Comparison of ENCODE assay signal across 17 cellular contexts in the genomic region with DNA sequence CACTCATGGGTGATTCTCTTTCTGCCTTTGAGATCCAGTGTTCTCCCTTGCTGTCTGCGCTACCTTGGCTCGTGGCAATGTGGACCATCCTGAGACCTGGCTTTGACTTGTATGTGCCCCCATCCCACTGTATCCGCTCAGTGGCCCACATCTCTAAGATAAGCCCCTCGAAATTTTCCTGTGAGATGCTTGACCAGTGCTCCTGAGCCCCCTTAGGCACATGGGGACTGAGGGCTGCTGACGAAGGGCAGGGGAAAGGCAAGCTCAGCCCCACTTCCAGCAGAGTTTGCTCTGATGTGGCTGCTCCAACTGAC. TPM values are rescaled to one million over a fixed set of nuclear protein-coding genes. Genes with fewer than 3 reads are reported as not detected.
DNase-seq lines count a peak whose midpoint lies in the region; ATAC-seq and TF ChIP-seq lines count a peak whose summit lies in the region.
"Had no signal": no experiment of that assay in that cellular context is flagged by ENCODE, and none has a peak within 500 bp of the region (broad histone marks: within the 10 kb centered on the region; RNA-seq: fewer than 3 reads in every experiment).

No MANE protein-coding gene starts in this region.

- TF ChIP-seq CTCF in neural progenitor cell (IDR thresholded peaks at IDR 0.05) (no peak), spleen (IDR thresholded peaks at IDR 0.05 in 8 of 11, conservative IDR thresholded peaks at IDR 0.05 in 3 of 11) (no peak)

- H3K36me3 Mint-ChIP-seq in activated naive CD8-positive, alpha-beta T cell treated with anti-CD3 and anti-CD28 coated beads, Interleukin-2, amount 50 U/mL, for 24 hours (ENCODE audit: low read depth): no peaks in the 10 kb centered on the region
- H3K36me3 Mint-ChIP-seq in activated naive CD8-positive, alpha-beta T cell treated with anti-CD3 and anti-CD28 coated beads for 36 hours: peaks cover 12% of the 10 kb centered on the region
- H3K36me3 Mint-ChIP-seq in T-cell: no peaks in the 10 kb centered on the region
- no peaks in the 10 kb centered on the region for H3K36me3 Mint-ChIP-seq in neural progenitor cell
- H3K36me3 Mint-ChIP-seq in activated CD4-positive, alpha-beta T cell treated with anti-CD3 and anti-CD28 coated beads, Interleukin-2, amount 10 ng/mL, durations not matched to agents 7 days and 5 days (ENCODE audit: low read depth): no peaks in the 10 kb centered on the region

- no peaks in the 10 kb centered on the region for H3K79me2 ChIP-seq in neural progenitor cell (ENCODE audit: low read depth)

- H3K9ac ChIP-seq in neural progenitor cell: no peak overlapping the region
- H3K9ac ChIP-seq: GM23248 had no signal

- POLR2A ChIA-PET in T-cell (lab: Charles Lee): no interaction called here
- POLR2A ChIA-PET in activated CD4-positive, alpha-beta T cell treated with anti-CD3 and anti-CD28 coated beads, Interleukin-2, amount 10 ng/mL, durations not matched to agents 7 days and 5 days (lab: Charles Lee): no interaction called here

- H3K4me3 Mint-ChIP-seq in activated naive CD8-positive, alpha-beta T cell treated with anti-CD3 and anti-CD28 coated beads, Interleukin-2, amount 50 U/mL, for 24 hours: no peak overlapping the region
- H3K4me3 Mint-ChIP-seq in activated naive CD8-positive, alpha-beta T cell treated with anti-CD3 and anti-CD28 coated beads for 36 hours: no peak overlapping the region
- H3K4me3 Mint-ChIP-seq in T-cell (no peak overlapping the region), neural progenitor cell (no peak overlapping the region)
- no peak overlapping the region for H3K4me3 Mint-ChIP-seq in activated CD4-positive, alpha-beta T cell treated with anti-CD3 and anti-CD28 coated beads, Interleukin-2, amount 10 ng/mL, durations not matched to agents 7 days and 5 days

- no peak for DNase-seq in activated naive CD8-positive, alpha-beta T cell treated with anti-CD3 and anti-CD28 coated beads, Interleukin-2, amount 50 U/mL, for 24 hours
- no peak for DNase-seq in activated naive CD8-positive, alpha-beta T cell treated with anti-CD3 and anti-CD28 coated beads for 36 hours
- DNase-seq in T-cell (no peak), neural progenitor cell (ENCODE audit: low spot score) (no peak), spleen (no peak), DMS53 (lab: John Stamatoyannopoulos, UW) (no peak)
- DNase-seq in central memory CD4-positive, alpha-beta T cell: no peak
- DNase-seq in activated CD4-positive, alpha-beta T cell treated with anti-CD3 and anti-CD28 coated beads, Interleukin-2, amount 10 ng/mL, durations not matched to agents 7 days and 5 days: no peak
- DNase-seq: GM23248, KG1, NCI-H1048, NCI-H1436 treated with DMSO at 0.1 percent for 48 hours, NCI-H2029 treated with DMSO at 0.1 percent for 48 hours, NCI-H748 treated with DMSO at 0.1 percent for 48 hours had no signal

- H3K27me3 ChIP-seq in neural progenitor cell (no peaks in the 10 kb centered on the region), spleen (replicated peaks in 1 of 7) (no peaks in the 10 kb centered on the region)

- peaks cover 72% of the 10 kb centered on the region for H3K4me1 Mint-ChIP-seq in activated naive CD8-positive, alpha-beta T cell treated with anti-CD3 and anti-CD28 coated beads, Interleukin-2, amount 50 U/mL, for 24 hours
- peaks cover 64% of the 10 kb centered on the region for H3K4me1 Mint-ChIP-seq in activated naive CD8-positive, alpha-beta T cell treated with anti-CD3 and anti-CD28 coated beads for 36 hours
- H3K4me1 Mint-ChIP-seq in T-cell (peaks cover 63 to 69% (median 68%) of the 10 kb centered on the region in 3 donors), neural progenitor cell (peaks cover 24% of the 10 kb centered on the region)
- H3K4me1 Mint-ChIP-seq in activated CD4-positive, alpha-beta T cell treated with anti-CD3 and anti-CD28 coated beads, Interleukin-2, amount 10 ng/mL, durations not matched to agents 7 days and 5 days: peaks cover 68% of the 10 kb centered on the region

- intact Hi-C loops in spleen (cut with DNase I; ENCODE audit: low total_unique reads): no loop called here

- H3K4me2 ChIP-seq in neural progenitor cell: no peak overlapping the region
- H3K4me2 ChIP-seq: A549 had no signal

- 92 to 97% (median 94%) methylated on average over 5 of the region's 5 CpGs for WGBS in spleen, 5 donors

- H3K27me3 Mint-ChIP-seq in activated naive CD8-positive, alpha-beta T cell treated with anti-CD3 and anti-CD28 coated beads, Interleukin-2, amount 50 U/mL, for 24 hours: peaks cover 2% of the 10 kb centered on the region
- H3K27me3 Mint-ChIP-seq in activated naive CD8-positive, alpha-beta T cell treated with anti-CD3 and anti-CD28 coated beads for 36 hours: no peaks in the 10 kb centered on the region
- no peaks in the 10 kb centered on the region for H3K27me3 Mint-ChIP-seq in T-cell
- peaks cover 3% of the 10 kb centered on the region for H3K27me3 Mint-ChIP-seq in neural progenitor cell (ENCODE audit: insufficient read depth, low read depth)
- H3K27me3 Mint-ChIP-seq in activated CD4-positive, alpha-beta T cell treated with anti-CD3 and anti-CD28 coated beads, Interleukin-2, amount 10 ng/mL, durations not matched to agents 7 days and 5 days: no peaks in the 10 kb centered on the region

- H2AFZ ChIP-seq in neural progenitor cell (replicated peaks): no peak overlapping the region
- H2AFZ ChIP-seq: GM23248 had no signal

- H3K36me3 ChIP-seq in neural progenitor cell (no peaks in the 10 kb centered on the region), spleen (no peaks in the 10 kb centered on the region)
- H3K36me3 ChIP-seq: SJSA1 had no signal

- no peak overlapping the region for H3K27ac ChIP-seq in neural progenitor cell
- H3K27ac ChIP-seq in spleen: peak overlapping the region in 2 of 8 donors; percentile 80 to 85
- H3K27ac ChIP-seq: A549, C4-2B, GM23248, SJSA1 had no signal

- no peaks in the 10 kb centered on the region for H3K9me3 Mint-ChIP-seq in activated naive CD8-positive, alpha-beta T cell treated with anti-CD3 and anti-CD28 coated beads, Interleukin-2, amount 50 U/mL, for 24 hours
- peaks cover 11% of the 10 kb centered on the region for H3K9me3 Mint-ChIP-seq in activated naive CD8-positive, alpha-beta T cell treated with anti-CD3 and anti-CD28 coated beads for 36 hours
- H3K9me3 Mint-ChIP-seq in T-cell (no peaks in the 10 kb centered on the region), neural progenitor cell (no peaks in the 10 kb centered on the region)
- no peaks in the 10 kb centered on the region for H3K9me3 Mint-ChIP-seq in activated CD4-positive, alpha-beta T cell treated with anti-CD3 and anti-CD28 coated beads, Interleukin-2, amount 10 ng/mL, durations not matched to agents 7 days and 5 days

- no peaks in the 10 kb centered on the region for H3F3A ChIP-seq in neural progenitor cell (ENCODE audit: low read depth)

- peaks cover 18% of the 10 kb centered on the region for H3K4me1 ChIP-seq in neural progenitor cell
- peaks cover 4 to 89% (median 40%) of the 10 kb centered on the region in 6 donors for H3K4me1 ChIP-seq in spleen
- H3K4me1 ChIP-seq: SJSA1 had no signal

- H3K27ac Mint-ChIP-seq in activated naive CD8-positive, alpha-beta T cell treated with anti-CD3 and anti-CD28 coated beads, Interleukin-2, amount 50 U/mL, for 24 hours: peak overlapping the region; percentile 16
- no peak overlapping the region for H3K27ac Mint-ChIP-seq in activated naive CD8-positive, alpha-beta T cell treated with anti-CD3 and anti-CD28 coated beads for 36 hours
- H3K27ac Mint-ChIP-seq in T-cell (peak overlapping the region; percentile 52 to 58), neural progenitor cell (peak overlapping the region; percentile 50)
- H3K27ac Mint-ChIP-seq in activated CD4-positive, alpha-beta T cell treated with anti-CD3 and anti-CD28 coated beads, Interleukin-2, amount 10 ng/mL, durations not matched to agents 7 days and 5 days: no peak overlapping the region

- H4K20me1 ChIP-seq in neural progenitor cell (ENCODE audit: low read depth): no peaks in the 10 kb centered on the region

- ATAC-seq in activated naive CD8-positive, alpha-beta T cell treated with anti-CD3 and anti-CD28 coated beads, Interleukin-2, amount 50 U/mL, for 24 hours: no peak
- ATAC-seq in T-cell (replicated peaks in 1 of 4): no peak
- ATAC-seq: A549 had no signal

- TF ChIP-seq POLR2A in spleen (IDR thresholded peaks at IDR 0.05): no peak

- H3K4me3 ChIP-seq in neural progenitor cell (no peak overlapping the region), spleen (no peak overlapping the region)
- H3K4me3 ChIP-seq: A549, GM23248, SJSA1 had no signal

- no peaks in the 10 kb centered on the region for H3K9me3 ChIP-seq in neural progenitor cell (ENCODE audit: low read depth)
- no peaks in the 10 kb centered on the region for H3K9me3 ChIP-seq in spleen
- H3K9me3 ChIP-seq: A549, SJSA1 had no signal

- CTCF ChIA-PET in T-cell (lab: Charles Lee): no interaction called here
- CTCF ChIA-PET in activated CD4-positive, alpha-beta T cell treated with anti-CD3 and anti-CD28 coated beads, Interleukin-2, amount 10 ng/mL, durations not matched to agents 7 days and 5 days (lab: Charles Lee): no interaction called here

RNA-seq across cellular contexts. Expression of a gene that starts 1.5 kb away (rescaled TPM):
- 1 to 10 TPM; 1.4 to 1.9 TPM for total RNA-seq in activated naive CD8-positive, alpha-beta T cell treated with anti-CD3 and anti-CD28 coated beads for 36 hours
- total RNA-seq in T-cell: 1 to 10 TPM; 1.7 to 8.7 (median 2.5) TPM
- total RNA-seq in neural progenitor cell (ENCODE audit: low replicate concordance): 0.37 TPM in 1 of 2 replicates, not detected in the other
- 10 to 100 TPM in 5 of 7 donors, 1 to 10 TPM in 2; 6.6 to 18.8 (median 10.3) TPM for total RNA-seq in spleen
- 10 to 100 TPM in 1 of 3 donors, 1 to 10 TPM in 2; 7.0 to 13.5 (median 8.6) TPM for polyA plus RNA-seq in spleen
- total RNA-seq in activated CD4-positive, alpha-beta T cell treated with anti-CD3 and anti-CD28 coated beads, Interleukin-2, amount 10 ng/mL, durations not matched to agents 7 days and 5 days: 1 to 10 TPM; 6.7 to 7.4 TPM
- total RNA-seq: SJSA1 had no signal

Comparison
In these comparisons a context has a peak if more than half of its experiments do, and no peak if none do; other contexts are left out.
1. H3K27ac Mint-ChIP-seq: peak in activated naive CD8-positive, alpha-beta T cell treated with anti-CD3 and anti-CD28 coated beads, Interleukin-2, amount 50 U/mL, for 24 hours (single experiment), T-cell (2 of 2) and neural progenitor cell (single experiment); none in activated naive CD8-positive, alpha-beta T cell treated with anti-CD3 and anti-CD28 coated beads for 36 hours (single experiment) and activated CD4-positive, alpha-beta T cell treated with anti-CD3 and anti-CD28 coated beads, Interleukin-2, amount 10 ng/mL, durations not matched to agents 7 days and 5 days (single experiment).